Comparison of ENCODE assay signal across 7 cellular contexts in the genomic region with DNA sequence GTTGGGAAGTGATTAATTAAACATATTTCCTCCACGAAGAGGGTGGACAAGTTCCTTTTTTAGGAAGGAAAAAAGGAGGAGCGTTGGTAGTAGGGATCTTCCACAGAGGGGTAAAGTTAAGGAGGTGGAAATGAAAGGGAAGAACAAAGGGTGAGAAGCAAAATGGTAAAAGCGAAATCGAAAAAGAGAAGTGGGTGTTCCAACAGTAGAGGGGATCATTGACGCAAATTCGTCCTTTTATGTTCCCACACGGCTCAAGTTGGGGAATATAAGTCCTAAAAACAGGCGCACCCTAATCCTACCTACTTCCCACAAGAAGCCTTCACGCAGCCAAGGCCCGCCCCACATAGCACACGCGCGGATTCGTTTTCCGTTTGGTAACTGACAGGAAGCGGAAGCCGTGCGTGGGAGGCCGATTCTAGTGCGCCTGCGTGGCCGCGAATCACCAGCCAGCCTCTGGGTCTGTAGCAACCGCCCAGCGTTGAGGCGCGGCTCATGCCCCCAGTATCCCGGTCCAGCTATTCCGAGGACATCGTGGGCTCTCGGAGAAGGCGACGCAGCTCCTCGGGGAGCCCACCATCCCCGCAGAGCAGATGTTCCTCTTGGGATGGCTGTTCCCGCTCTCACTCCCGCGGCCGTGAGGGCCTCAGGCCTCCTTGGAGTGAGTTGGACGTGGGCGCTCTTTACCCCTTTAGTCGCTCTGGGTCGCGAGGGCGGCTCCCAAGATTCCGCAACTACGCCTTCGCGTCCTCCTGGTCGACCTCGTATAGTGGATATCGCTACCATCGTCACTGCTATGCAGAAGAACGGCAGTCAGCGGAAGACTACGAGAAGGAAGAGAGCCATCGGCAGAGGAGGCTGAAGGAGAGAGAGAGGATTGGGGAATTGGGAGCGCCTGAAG. TPM values are rescaled to one million over a fixed set of nuclear protein-coding genes. Genes with fewer than 3 reads are reported as not detected.
DNase-seq lines count a peak whose midpoint lies in the region; ATAC-seq and TF ChIP-seq lines count a peak whose summit lies in the region.

A gene (plus strand): TSS at position 421 of the 901 bp plus-strand sequence. CDS start 75 bp downstream, at position 496.

- H3K4me3 Mint-ChIP-seq in central memory CD8-positive, alpha-beta T cell: peak within 1 kb of the TSS; percentile 14

- peak within 1 kb of the TSS in 1 of 2 donors; percentile 14 for H3K27ac ChIP-seq in left lung

- peaks cover 0 to 16% of the 10 kb centered on the region in 2 donors for H3K9me3 ChIP-seq in left lung

- no peaks in the 10 kb centered on the region for H3K36me3 ChIP-seq in left lung

- H3K27ac Mint-ChIP-seq in central memory CD8-positive, alpha-beta T cell (ENCODE audit: low read depth): no peak within 1 kb of the TSS

- intact Hi-C loops in left lung (cut with DNase I): no loop called here

- no peaks in the 10 kb centered on the region for H3K4me1 Mint-ChIP-seq in central memory CD8-positive, alpha-beta T cell

- no peaks in the 10 kb centered on the region for H3K4me1 ChIP-seq in left lung

- H3K27me3 ChIP-seq in left lung: peaks cover 0 to 5% of the 10 kb centered on the region in 2 donors

- H3K27me3 Mint-ChIP-seq in central memory CD8-positive, alpha-beta T cell: peaks cover 33% of the 10 kb centered on the region

- H3K9me3 Mint-ChIP-seq in central memory CD8-positive, alpha-beta T cell: no peaks in the 10 kb centered on the region

- H3K4me3 ChIP-seq in left lung: peak within 1 kb of the TSS; percentile 27 to 32

- no peaks in the 10 kb centered on the region for H3K36me3 Mint-ChIP-seq in central memory CD8-positive, alpha-beta T cell (ENCODE audit: insufficient read depth)

- ATAC-seq in central memory CD8-positive, alpha-beta T cell (replicated peaks; ENCODE audit: extremely low read depth, poor library complexity, severe bottlenecking): no peak
- ATAC-seq in left lung (peak; percentile 78), HG03571 (IDR thresholded peaks at IDR 0.05; ENCODE audit: unreplicated experiment) (no peak), HG03045 (IDR thresholded peaks at IDR 0.05; ENCODE audit: unreplicated experiment) (no peak)

- no peak for TF ChIP-seq CTCF in left lung (IDR thresholded peaks at IDR 0.05)

- DNase-seq in activated CD4-positive, alpha-beta T cell treated with anti-CD3 and anti-CD28 coated beads for 4 hours: peak; percentile 56 to 68
- DNase-seq in central memory CD8-positive, alpha-beta T cell (ENCODE audit: low spot score in 2 of 2): no peak
- DNase-seq in left lung: peak; percentile 79 to 92
- DNase-seq in stimulated activated CD4-positive, alpha-beta T cell treated with anti-CD3 and anti-CD28 coated beads, TNF-alpha, amount 100 ng/mL, for 1 hour (ENCODE audit: low read depth in 3 of 3, low spot score in 1 of 3): peak in 2 of 3 donors; percentile 24 to 37
- DNase-seq in ecto neural progenitor cell (ENCODE audit: low spot score): no peak

RNA-seq across cellular contexts. Expression of the gene that starts here (rescaled TPM):
- total RNA-seq in left lung: 1 to 10 TPM; 1.0 to 1.5 TPM

Comparison
In these comparisons a context has a peak if more than half of its experiments do, and no peak if none do; other contexts are left out.
1. DNase-seq: peak in activated CD4-positive, alpha-beta T cell treated with anti-CD3 and anti-CD28 coated beads for 4 hours (2 of 2), left lung (2 of 2) and stimulated activated CD4-positive, alpha-beta T cell treated with anti-CD3 and anti-CD28 coated beads, TNF-alpha, amount 100 ng/mL, for 1 hour (2 of 3); none in central memory CD8-positive, alpha-beta T cell (0 of 2) and ecto neural progenitor cell (single experiment).